Comparison of ENCODE assay signal across 7 cellular contexts in genomic region chr14:105698940-105699556, GRCh38.
A peak's percentile ranks its signal among the peaks of the same experiment; 100 is the strongest.
DNase-seq lines count a peak whose midpoint lies in the region; ATAC-seq and TF ChIP-seq lines count a peak whose summit lies in the region.
"Not testable (repeated sequence)": the region's sequence is repeated elsewhere in the genome, so short reads cannot be mapped to it uniquely, and the experiment has no call there.

No MANE protein-coding gene starts in this region.

- not testable (repeated sequence) for TF ChIP-seq EP300 in sigmoid colon (IDR thresholded peaks at IDR 0.05)

- H2AFZ ChIP-seq in OCI-LY3 (ENCODE audit: low read depth, low read length): not testable (repeated sequence)

- not testable (repeated sequence) for H4K20me1 ChIP-seq in DOHH2 (ENCODE audit: control insufficient read depth, insufficient read depth, low read depth, low read length); OCI-LY3 (ENCODE audit: insufficient read depth, low read length)

- peak; percentile 20 for ATAC-seq in HG02759 (IDR thresholded peaks at IDR 0.05; ENCODE audit: unreplicated experiment)
- peak; percentile 71 for ATAC-seq in Right ventricle myocardium superior (ENCODE audit: poor library complexity)
- ATAC-seq in right lobe of liver: peak in 3 of 4 donors; percentile 24 to 37 (median 33)

- DNase-seq in activated CD8-positive, alpha-beta memory T cell treated with anti-CD3 and anti-CD28 coated beads for 24 hours: peak; percentile 30
- not testable (repeated sequence) for DNase-seq in Right ventricle myocardium superior
- peak in 1 of 3 donors; percentile 54 for DNase-seq in right lobe of liver
- peak; percentile 29 for DNase-seq in sigmoid colon

- H3K9me3 ChIP-seq in DOHH2 (ENCODE audit: control insufficient read depth, insufficient read depth, low read length); OCI-LY3 (ENCODE audit: insufficient read depth, low read length); right lobe of liver; sigmoid colon: not testable (repeated sequence)

- intact Hi-C loops in Right ventricle myocardium superior (cut with DNase I); right lobe of liver (cut with DNase I); sigmoid colon (cut with DNase I): not testable (repeated sequence)

- H3K4me3 ChIP-seq in DOHH2 (ENCODE audit: low read length); OCI-LY3 (ENCODE audit: low read length); right lobe of liver; sigmoid colon: not testable (repeated sequence)

- not testable (repeated sequence) for TF ChIP-seq POLR2A in right lobe of liver (IDR thresholded peaks at IDR 0.05); sigmoid colon (IDR thresholded peaks at IDR 0.05)

- not testable (repeated sequence) for H3F3A ChIP-seq in DOHH2 (ENCODE audit: control insufficient read depth, insufficient read depth)

- H3K27ac ChIP-seq in DOHH2 (ENCODE audit: low read depth, low read length) (peak overlapping the region; percentile 99), OCI-LY3 (ENCODE audit: low read length) (peak overlapping the region; percentile 81)
- not testable (repeated sequence) for H3K27ac ChIP-seq in right lobe of liver, sigmoid colon

- H3K36me3 ChIP-seq in DOHH2 (ENCODE audit: control insufficient read depth, low read length): peaks cover 11% of the 10 kb centered on the region; the same call in 1 of the 2 replicates
- not testable (repeated sequence) for H3K36me3 ChIP-seq in OCI-LY3 (replicated peaks; ENCODE audit: low read depth, low read length); right lobe of liver; sigmoid colon

- not testable (repeated sequence) for H3K9me2 ChIP-seq in DOHH2 (replicated peaks; ENCODE audit: control insufficient read depth, low read length)

- peak overlapping the region; percentile 68; the same call in 1 of the 2 replicates for H3K9ac ChIP-seq in OCI-LY3 (ENCODE audit: low read length)

- not testable (repeated sequence) for TF ChIP-seq CTCF in DOHH2 (IDR thresholded peaks at IDR 0.05; ENCODE audit: low read depth, low read length, poor library complexity, severe bottlenecking); OCI-LY3 (IDR thresholded peaks at IDR 0.05; ENCODE audit: low read depth, low read length); right lobe of liver (IDR thresholded peaks at IDR 0.05); sigmoid colon (IDR thresholded peaks at IDR 0.05)

- H3K4me1 ChIP-seq in DOHH2 (ENCODE audit: control insufficient read depth, low read length) (peaks cover 70% of the 10 kb centered on the region), OCI-LY3 (ENCODE audit: low read length) (peaks cover 14% of the 10 kb centered on the region)
- not testable (repeated sequence) for H3K4me1 ChIP-seq in right lobe of liver, sigmoid colon

- H3K79me2 ChIP-seq in DOHH2 (ENCODE audit: control insufficient read depth, low read length); OCI-LY3 (ENCODE audit: low read length): not testable (repeated sequence)

- not testable (repeated sequence) for H3K4me2 ChIP-seq in DOHH2 (ENCODE audit: low read length); OCI-LY3 (ENCODE audit: low read length)

- H3K27me3 ChIP-seq in DOHH2 (ENCODE audit: control insufficient read depth, low read length); OCI-LY3 (ENCODE audit: low read depth, low read length); right lobe of liver; sigmoid colon: not testable (repeated sequence)

- WGBS in right lobe of liver (ENCODE audit: insufficient coverage, low coverage, low lambda C conversion rate, missing lambda C conversion rate): no CpG with 5 or more reads among the region's 27 CpGs
- WGBS in sigmoid colon, 2 donors: 76 to 78% methylated on average over 14 to 17 of the region's 27 CpGs

Comparison
In these comparisons a context has a peak if more than half of its experiments do, and no peak if none do; other contexts are left out.
1. ATAC-seq: peak in every context shown above with its lines; median percentile 71 in Right ventricle myocardium superior; 33 in right lobe of liver; 20 in HG02759.